1 cellular context compared by ENCODE assay signal in the genomic region with DNA sequence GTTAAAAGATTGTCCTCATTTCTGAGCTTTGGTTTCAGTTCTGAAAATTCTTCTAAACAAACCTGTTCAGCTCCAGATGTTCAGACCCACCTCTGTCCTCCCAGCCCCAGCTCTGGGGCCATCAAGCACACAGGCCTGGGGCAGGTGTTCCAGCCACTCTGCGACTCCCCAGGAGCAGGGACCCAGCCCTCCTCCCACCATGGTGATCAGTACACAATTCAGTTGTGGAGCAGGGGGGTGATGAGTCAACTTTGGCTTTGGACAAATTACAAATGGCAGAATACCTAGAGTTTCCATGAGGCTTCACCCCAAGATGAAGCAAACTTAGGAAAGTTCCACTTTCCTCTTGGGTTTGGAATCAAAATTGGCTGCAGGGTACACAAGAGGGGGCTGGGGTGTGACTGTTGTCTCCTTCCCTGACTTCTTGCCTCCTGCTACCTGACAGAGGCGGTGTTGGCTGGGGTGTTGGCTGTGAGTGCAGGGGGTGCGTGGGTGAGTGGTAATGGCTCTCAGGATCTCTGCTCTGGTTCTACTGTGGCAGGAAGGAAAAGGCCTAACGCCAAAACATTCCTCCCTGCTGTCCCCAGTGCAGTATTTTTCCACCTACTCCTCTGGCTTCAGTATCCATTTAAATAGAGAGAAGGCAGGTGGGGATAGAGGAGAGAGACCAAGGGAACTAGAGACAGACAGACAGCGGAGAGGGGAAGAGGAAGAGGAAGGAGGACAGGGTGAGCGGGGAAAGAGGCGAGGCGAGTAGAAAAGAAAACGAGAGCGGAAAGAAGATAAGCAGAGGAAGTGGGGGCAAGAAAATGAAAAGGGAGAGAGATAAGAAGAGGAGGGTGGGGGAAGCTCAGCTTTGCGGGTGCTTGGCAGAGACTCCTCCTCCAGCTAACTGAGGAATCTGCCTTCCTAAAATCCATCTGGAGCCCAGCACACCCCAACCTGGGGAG.
TF ChIP-seq lines count a peak whose summit lies in the region.

No MANE protein-coding gene starts in this region.

TF ChIP-seq in K562, 482 proteins besides CTCF, POLR2A, EP300 and RAD21 (continued from another document and continues in another):
- TF ChIP-seq, protein P1, sequence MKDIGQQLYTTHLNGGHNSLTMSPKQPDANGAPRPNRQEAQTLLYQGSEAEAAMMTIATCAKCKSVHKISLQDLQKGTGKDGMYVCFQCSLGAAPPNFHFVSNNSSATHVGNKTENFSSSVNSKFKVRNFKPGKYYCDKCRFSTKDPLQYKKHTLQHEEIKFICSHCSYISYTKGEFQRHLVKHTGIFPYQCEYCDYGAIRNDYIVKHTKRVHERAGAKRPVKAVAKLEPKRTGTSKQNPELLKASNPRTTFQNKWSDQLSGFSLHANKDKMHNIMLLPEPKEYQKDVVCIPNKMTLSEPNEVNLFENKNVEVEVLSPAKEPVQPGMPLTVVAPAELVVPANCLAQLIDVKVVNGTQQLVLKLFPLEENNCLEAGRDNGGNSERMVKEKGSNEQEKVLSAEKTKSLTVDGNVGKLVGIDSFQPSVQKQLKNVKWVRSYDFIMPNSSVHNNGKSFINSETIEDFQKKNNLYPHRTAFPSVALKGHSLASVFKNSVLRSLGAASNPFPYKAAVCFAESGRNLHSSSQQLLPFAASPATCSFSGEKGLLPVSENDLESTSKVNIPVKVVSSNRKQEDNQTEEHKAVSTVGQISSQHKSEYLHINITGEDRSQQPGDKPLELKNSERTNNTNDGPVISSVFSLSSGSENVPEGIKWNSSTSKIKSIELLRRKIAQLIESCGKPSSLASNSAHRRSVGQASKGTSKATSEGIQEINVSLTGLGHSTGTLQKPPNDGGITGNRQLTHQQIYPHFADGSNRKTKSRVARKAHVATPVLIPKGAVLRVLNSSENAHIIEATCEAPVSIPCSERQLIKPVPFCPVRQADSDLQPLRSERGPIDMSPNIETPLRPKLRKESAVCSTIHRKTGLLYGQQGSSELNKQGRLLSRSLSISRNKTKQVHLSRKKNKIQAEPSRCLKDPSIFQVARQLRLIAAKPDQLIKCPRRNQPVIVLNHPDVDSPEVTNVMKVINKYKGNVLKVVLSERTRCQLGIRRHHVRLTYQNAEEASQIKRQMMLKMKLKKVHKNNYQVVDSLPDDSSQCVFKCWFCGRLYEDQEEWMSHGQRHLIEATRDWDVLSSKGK (CRISPR knock-in tag; IDR thresholded peaks at IDR 0.05), result no peak
- TF ChIP-seq ZNF668 (CRISPR knock-in tag; IDR thresholded peaks at IDR 0.05) (peak; percentile 30; the same call in 1 of the 2 replicates), ETV1 (tag; conservative IDR thresholded peaks at IDR 0.05; ENCODE audit: low read depth) (peak; percentile 94), ZNF395 (CRISPR knock-in tag; IDR thresholded peaks at IDR 0.05) (peak; percentile 57; the same call in 1 of the 2 replicates), PHF20 (IDR thresholded peaks at IDR 0.05; ENCODE audit: partially characterized antibody) (no peak), ARNT (IDR thresholded peaks at IDR 0.05) (peak in 1 of 2 experiments; percentile 90), HMGN3 (IDR thresholded peaks at IDR 0.05; ENCODE audit: borderline replicate concordance, extremely low read depth, insufficient read length, low read depth, low read length) (peak; percentile 62), USF2 (CRISPR knock-in tag; IDR thresholded peaks at IDR 0.05) (no peak), ELF1 (tag; IDR thresholded peaks at IDR 0.05) (peak; percentile 48; the same call in 1 of the 2 replicates), MTA3 (IDR thresholded peaks at IDR 0.05; ENCODE audit: borderline replicate concordance) (peak; percentile 77; the same call in 1 of the 2 replicates), JUN (IDR thresholded peaks at IDR 0.05; ENCODE audit: borderline replicate concordance, low read depth, low read length) (no peak), JUN (CRISPR knock-in tag; IDR thresholded peaks at IDR 0.05; ENCODE audit: borderline replicate concordance) (no peak), RBM15 (IDR thresholded peaks at IDR 0.05; ENCODE audit: insufficient read depth, low read length) (no peak), ZNF584 (CRISPR knock-in tag; IDR thresholded peaks at IDR 0.05; ENCODE audit: low read depth) (peak; percentile 39; the same call in 1 of the 2 replicates), TCF3 (CRISPR knock-in tag; IDR thresholded peaks at IDR 0.05) (peak; percentile 67), CXXC5 (CRISPR knock-in tag; IDR thresholded peaks at IDR 0.05) (peak; percentile 84), MEIS2 (IDR thresholded peaks at IDR 0.05; ENCODE audit: partially characterized antibody) (no peak), NR4A1 (CRISPR knock-in tag; IDR thresholded peaks at IDR 0.05) (0 out of 2 replicates have a peak, but pooled peaks have one; percentile 54), NR4A1 (tag; IDR thresholded peaks at IDR 0.05) (no peak; the same call in 1 of the 2 replicates), SMARCC2 (IDR thresholded peaks at IDR 0.05; ENCODE audit: low read depth) (peak; percentile 67), ZBTB2 (IDR thresholded peaks at IDR 0.05) (peak; percentile 95), BACH1 (tag; IDR thresholded peaks at IDR 0.05) (peak; percentile 63; the same call in 1 of the 2 replicates), SMARCA4 (IDR thresholded peaks at IDR 0.05) (peak; percentile 98), PKNOX1 (IDR thresholded peaks at IDR 0.05) (peak; percentile 77), ETS2 (tag; IDR thresholded peaks at IDR 0.05; ENCODE audit: borderline replicate concordance, poor library complexity, severe bottlenecking) (no peak), ZNF324 (CRISPR knock-in tag; IDR thresholded peaks at IDR 0.05) (0 out of 2 replicates have a peak, but pooled peaks have one; percentile 22), HMGXB4 (CRISPR knock-in tag; IDR thresholded peaks at IDR 0.05) (no peak), ZFP91 (CRISPR knock-in tag; IDR thresholded peaks at IDR 0.05) (no peak), NRF1 (conservative IDR thresholded peaks at IDR 0.05 in 1 of 2, IDR thresholded peaks at IDR 0.05 in 1 of 2) (peak in 1 of 2 experiments; percentile 33; a peak in 2 of 4 replicates), ZBTB17 (CRISPR knock-in tag; IDR thresholded peaks at IDR 0.05) (no peak), FOXM1 (IDR thresholded peaks at IDR 0.05; ENCODE audit: low read depth) (peak; percentile 62; the same call in 1 of the 2 replicates), FOXM1 (CRISPR knock-in tag; IDR thresholded peaks at IDR 0.05; ENCODE audit: low read depth) (no peak), FOXA3 (CRISPR knock-in tag; conservative IDR thresholded peaks at IDR 0.05 in 1 of 2, IDR thresholded peaks at IDR 0.05 in 1 of 2) (0 out of 4 replicates have a peak, but pooled peaks of 1 of the 2 experiments have one; percentile 11), HDAC8 (tag; IDR thresholded peaks at IDR 0.05) (peak; percentile 57; the same call in 1 of the 2 replicates), ZNF354B (CRISPR knock-in tag; IDR thresholded peaks at IDR 0.05) (no peak), ZNF253 (CRISPR knock-in tag; conservative IDR thresholded peaks at IDR 0.05) (no peak), NELFE (IDR thresholded peaks at IDR 0.05; ENCODE audit: insufficient read depth, insufficient read length) (no peak)
- TF ChIP-seq, protein P2, sequence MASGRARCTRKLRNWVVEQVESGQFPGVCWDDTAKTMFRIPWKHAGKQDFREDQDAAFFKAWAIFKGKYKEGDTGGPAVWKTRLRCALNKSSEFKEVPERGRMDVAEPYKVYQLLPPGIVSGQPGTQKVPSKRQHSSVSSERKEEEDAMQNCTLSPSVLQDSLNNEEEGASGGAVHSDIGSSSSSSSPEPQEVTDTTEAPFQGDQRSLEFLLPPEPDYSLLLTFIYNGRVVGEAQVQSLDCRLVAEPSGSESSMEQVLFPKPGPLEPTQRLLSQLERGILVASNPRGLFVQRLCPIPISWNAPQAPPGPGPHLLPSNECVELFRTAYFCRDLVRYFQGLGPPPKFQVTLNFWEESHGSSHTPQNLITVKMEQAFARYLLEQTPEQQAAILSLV (tag; IDR thresholded peaks at IDR 0.05), result peak; percentile 40
- TF ChIP-seq, protein P3, sequence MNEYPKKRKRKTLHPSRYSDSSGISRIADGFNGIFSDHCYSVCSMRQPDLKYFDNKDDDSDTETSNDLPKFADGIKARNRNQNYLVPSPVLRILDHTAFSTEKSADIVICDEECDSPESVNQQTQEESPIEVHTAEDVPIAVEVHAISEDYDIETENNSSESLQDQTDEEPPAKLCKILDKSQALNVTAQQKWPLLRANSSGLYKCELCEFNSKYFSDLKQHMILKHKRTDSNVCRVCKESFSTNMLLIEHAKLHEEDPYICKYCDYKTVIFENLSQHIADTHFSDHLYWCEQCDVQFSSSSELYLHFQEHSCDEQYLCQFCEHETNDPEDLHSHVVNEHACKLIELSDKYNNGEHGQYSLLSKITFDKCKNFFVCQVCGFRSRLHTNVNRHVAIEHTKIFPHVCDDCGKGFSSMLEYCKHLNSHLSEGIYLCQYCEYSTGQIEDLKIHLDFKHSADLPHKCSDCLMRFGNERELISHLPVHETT (CRISPR knock-in tag; conservative IDR thresholded peaks at IDR 0.05 in 1 of 2, IDR thresholded peaks at IDR 0.05 in 1 of 2), result no peak
- TF ChIP-seq, protein P4, sequence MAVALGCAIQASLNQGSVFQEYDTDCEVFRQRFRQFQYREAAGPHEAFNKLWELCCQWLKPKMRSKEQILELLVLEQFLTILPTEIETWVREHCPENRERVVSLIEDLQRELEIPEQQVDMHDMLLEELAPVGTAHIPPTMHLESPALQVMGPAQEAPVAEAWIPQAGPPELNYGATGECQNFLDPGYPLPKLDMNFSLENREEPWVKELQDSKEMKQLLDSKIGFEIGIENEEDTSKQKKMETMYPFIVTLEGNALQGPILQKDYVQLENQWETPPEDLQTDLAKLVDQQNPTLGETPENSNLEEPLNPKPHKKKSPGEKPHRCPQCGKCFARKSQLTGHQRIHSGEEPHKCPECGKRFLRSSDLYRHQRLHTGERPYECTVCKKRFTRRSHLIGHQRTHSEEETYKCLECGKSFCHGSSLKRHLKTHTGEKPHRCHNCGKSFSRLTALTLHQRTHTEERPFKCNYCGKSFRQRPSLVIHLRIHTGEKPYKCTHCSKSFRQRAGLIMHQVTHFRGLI (CRISPR knock-in tag; IDR thresholded peaks at IDR 0.05), result 0 out of 2 replicates have a peak, but pooled peaks have one; percentile 51
